1 cellular context compared by ENCODE assay signal in the genomic region with DNA sequence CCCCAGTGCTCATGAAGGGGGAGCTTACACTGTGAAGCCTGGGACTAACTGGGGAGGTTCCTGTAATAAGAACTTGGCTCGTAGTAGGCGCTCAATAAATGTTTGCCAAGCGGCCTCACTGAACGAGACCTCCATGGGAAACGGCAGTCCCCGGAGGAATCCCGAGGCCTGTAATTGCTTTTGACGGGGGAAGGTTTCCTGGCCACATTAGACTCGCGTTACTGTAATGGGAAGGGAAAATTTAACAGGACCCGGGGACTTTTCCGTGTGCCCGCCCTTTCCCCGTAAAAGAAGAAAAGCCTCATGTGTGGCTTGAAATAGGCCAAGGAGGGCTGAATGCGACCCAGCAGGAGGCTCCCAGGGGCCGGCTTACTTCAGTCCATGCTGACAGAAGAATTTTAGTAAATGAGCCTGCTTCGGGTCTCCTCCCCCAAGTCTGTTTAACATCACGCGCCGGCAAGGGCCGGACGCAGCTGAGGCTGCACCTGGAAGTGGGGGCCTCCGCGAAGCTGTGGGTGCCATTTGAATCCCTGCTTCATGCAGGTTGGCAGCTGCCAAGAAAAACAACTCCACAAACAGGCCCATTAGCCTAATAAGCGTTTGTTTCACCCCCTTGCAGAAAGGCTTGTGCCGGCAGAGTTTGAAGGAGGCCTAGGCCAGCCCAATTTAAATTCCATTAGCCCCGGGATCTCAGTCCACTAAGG.
TF ChIP-seq lines count a peak whose summit lies in the region.

No MANE protein-coding gene starts in this region.

TF ChIP-seq in endothelial cell of umbilical vein, 7 proteins besides CTCF, POLR2A, EP300 and RAD21:
- TF ChIP-seq GATA2 (IDR thresholded peaks at IDR 0.05; ENCODE audit: insufficient read depth, insufficient read length, low read depth, low read length) (no peak), POLR2AphosphoS5 (IDR thresholded peaks at IDR 0.05; ENCODE audit: insufficient read depth, low read depth, low read length) (no peak), MAX (IDR thresholded peaks at IDR 0.05; ENCODE audit: insufficient read depth, insufficient read length) (no peak), JUN (IDR thresholded peaks at IDR 0.05; ENCODE audit: borderline replicate concordance, insufficient read depth, insufficient read length, low read depth) (no peak), MYC (IDR thresholded peaks at IDR 0.05; ENCODE audit: low read depth, low read length) (no peak), EZH2 (IDR thresholded peaks at IDR 0.05; ENCODE audit: borderline replicate concordance, low read depth, low read length, severe bottlenecking) (no peak), FOS (IDR thresholded peaks at IDR 0.05; ENCODE audit: borderline replicate concordance, insufficient read depth, low read length) (no peak)
